ENCODE assay signal across 8 cellular contexts in genomic region chr6:135054238-135054574, GRCh38. TPM values are rescaled to one million over a fixed set of nuclear protein-coding genes. Genes with fewer than 3 reads are reported as not detected.
A peak's percentile ranks its signal among the peaks of the same experiment; 100 is the strongest.
DNase-seq lines count a peak whose midpoint lies in the region; ATAC-seq, FAIRE-seq and TF ChIP-seq lines count a peak whose summit lies in the region.

No MANE protein-coding gene starts in this region.

- H3K27me3 ChIP-seq in keratinocyte (ENCODE audit: control insufficient read depth, extremely low read depth, insufficient read depth, low read length) (no peaks in the 10 kb centered on the region), stomach smooth muscle (ENCODE audit: control insufficient read depth in 1 of 2, insufficient read depth in 2 of 2, low read length in 2 of 2) (no peaks in the 10 kb centered on the region)

- H3K79me2 ChIP-seq in keratinocyte (ENCODE audit: control insufficient read depth, insufficient read depth, low read length): peaks cover 46% of the 10 kb centered on the region

- H3K4me2 ChIP-seq in keratinocyte (ENCODE audit: control insufficient read depth, extremely low read depth, insufficient read depth, low read depth, low read length): peak overlapping the region; percentile 82

- H3K4me3 ChIP-seq in keratinocyte (ENCODE audit: control insufficient read depth in 2 of 3, extremely low read depth in 1 of 3, insufficient read depth in 2 of 3, low read depth in 1 of 3, low read length in 3 of 3) (peak overlapping the region; percentile 98 to 100 (median 99)), stomach smooth muscle (ENCODE audit: low read length in 2 of 2) (peak overlapping the region; percentile 92 to 98)

- TF ChIP-seq CTCF in keratinocyte (optimal IDR thresholded peaks at IDR 0.05 in 1 of 3, IDR thresholded peaks at IDR 0.05 in 1 of 3, conservative IDR thresholded peaks at IDR 0.05 in 1 of 3; ENCODE audit: extremely low read depth in 1 of 3, insufficient read depth in 2 of 3, low read length in 3 of 3): no peak

- peak overlapping the region; percentile 99 for H2AFZ ChIP-seq in keratinocyte (ENCODE audit: control insufficient read depth, low read length)

- H3K36me3 Mint-ChIP-seq in activated T-cell treated with anti-CD3 and anti-CD28 coated beads, Interleukin-2, amount 50 U/mL, for 24 hours (ENCODE audit: low read depth): peaks cover 45% of the 10 kb centered on the region
- peaks cover 29% of the 10 kb centered on the region for H3K36me3 Mint-ChIP-seq in activated naive CD8-positive, alpha-beta T cell treated with anti-CD3 and anti-CD28 coated beads, Interleukin-2, amount 50 U/mL, for 24 hours (ENCODE audit: low read depth)

- H4K20me1 ChIP-seq in keratinocyte (ENCODE audit: control insufficient read depth, extremely low read depth, insufficient read depth, low read length): no peaks in the 10 kb centered on the region

- peaks cover 3% of the 10 kb centered on the region for H3K9me1 ChIP-seq in keratinocyte (ENCODE audit: control insufficient read depth, extremely low read depth, insufficient read depth, low read length)

- dilution Hi-C loops in keratinocyte (cut with MboI; ENCODE audit: extremely low pct_ligation_motif_present, low sequenced_read_pairs): no loop called here

- H3K27ac Mint-ChIP-seq in activated T-cell treated with anti-CD3 and anti-CD28 coated beads, Interleukin-2, amount 50 U/mL, for 24 hours: peak overlapping the region; percentile 99
- H3K27ac Mint-ChIP-seq in activated naive CD8-positive, alpha-beta T cell treated with anti-CD3 and anti-CD28 coated beads, Interleukin-2, amount 50 U/mL, for 24 hours: peak overlapping the region; percentile 95

- peak overlapping the region; percentile 98 for H3K9ac ChIP-seq in keratinocyte (ENCODE audit: control insufficient read depth, extremely low read depth, insufficient read depth, low read length)
- peak overlapping the region; percentile 74 to 97 for H3K9ac ChIP-seq in stomach smooth muscle (ENCODE audit: low read length in 2 of 2)

- H3K27ac ChIP-seq in keratinocyte (ENCODE audit: control insufficient read depth, insufficient read depth, low read length): peak overlapping the region; percentile 96
- H3K27ac ChIP-seq in stomach smooth muscle (ENCODE audit: low read length): peak overlapping the region; percentile 82

- H3K36me3 ChIP-seq in keratinocyte (ENCODE audit: control insufficient read depth in 2 of 2, extremely low read depth in 1 of 2, insufficient read depth in 2 of 2, low read length in 2 of 2): peaks cover 0 to 4% of the 10 kb centered on the region in 2 experiments
- peaks cover 0 to 3% of the 10 kb centered on the region in 2 donors for H3K36me3 ChIP-seq in stomach smooth muscle (ENCODE audit: control insufficient read depth in 2 of 2, insufficient read depth in 2 of 2, low read length in 2 of 2)

- DNase-seq in activated T-cell treated with anti-CD3 and anti-CD28 coated beads, Interleukin-2, amount 50 U/mL, for 24 hours: no peak
- DNase-seq in activated T-cell treated with anti-CD3 and anti-CD28 coated beads for 4 hours (no peak), HS-5 (ENCODE audit: low read depth) (peak; percentile 18), keratinocyte (ENCODE audit: low read depth, low spot score) (no peak), HPDE6-E6E7 (ENCODE audit: extremely low spot score) (no peak)
- DNase-seq in activated naive CD8-positive, alpha-beta T cell treated with anti-CD3 and anti-CD28 coated beads, Interleukin-2, amount 50 U/mL, for 24 hours: no peak

- H3K27me3 Mint-ChIP-seq in activated T-cell treated with anti-CD3 and anti-CD28 coated beads, Interleukin-2, amount 50 U/mL, for 24 hours: no peaks in the 10 kb centered on the region
- H3K27me3 Mint-ChIP-seq in activated naive CD8-positive, alpha-beta T cell treated with anti-CD3 and anti-CD28 coated beads, Interleukin-2, amount 50 U/mL, for 24 hours: no peaks in the 10 kb centered on the region

- no peaks in the 10 kb centered on the region for H3K9me3 Mint-ChIP-seq in activated T-cell treated with anti-CD3 and anti-CD28 coated beads, Interleukin-2, amount 50 U/mL, for 24 hours
- H3K9me3 Mint-ChIP-seq in activated naive CD8-positive, alpha-beta T cell treated with anti-CD3 and anti-CD28 coated beads, Interleukin-2, amount 50 U/mL, for 24 hours: no peaks in the 10 kb centered on the region

- no peak for FAIRE-seq in keratinocyte (lab: Jason Lieb, UNC)

- H3K9me3 ChIP-seq in keratinocyte (ENCODE audit: control insufficient read depth, low read depth, low read length) (no peaks in the 10 kb centered on the region), stomach smooth muscle (ENCODE audit: control insufficient read depth in 2 of 2, low read length in 2 of 2) (no peaks in the 10 kb centered on the region)

- peaks cover 17% of the 10 kb centered on the region for H3K4me1 ChIP-seq in keratinocyte (ENCODE audit: control insufficient read depth, extremely low read depth, insufficient read depth, low read length)
- peaks cover 3% of the 10 kb centered on the region for H3K4me1 ChIP-seq in stomach smooth muscle (ENCODE audit: control insufficient read depth, insufficient read depth, low read length)

- ATAC-seq in activated naive CD8-positive, alpha-beta T cell treated with anti-CD3 and anti-CD28 coated beads, Interleukin-2, amount 50 U/mL, for 24 hours: peak; percentile 35
- ATAC-seq in HG03565 (IDR thresholded peaks at IDR 0.05; ENCODE audit: unreplicated experiment): no peak

- H3K4me1 Mint-ChIP-seq in activated T-cell treated with anti-CD3 and anti-CD28 coated beads, Interleukin-2, amount 50 U/mL, for 24 hours (ENCODE audit: low read depth): peaks cover 39% of the 10 kb centered on the region
- peaks cover 38% of the 10 kb centered on the region for H3K4me1 Mint-ChIP-seq in activated naive CD8-positive, alpha-beta T cell treated with anti-CD3 and anti-CD28 coated beads, Interleukin-2, amount 50 U/mL, for 24 hours

- peak overlapping the region; percentile 97 for H3K4me3 Mint-ChIP-seq in activated T-cell treated with anti-CD3 and anti-CD28 coated beads, Interleukin-2, amount 50 U/mL, for 24 hours
- peak overlapping the region; percentile 95 for H3K4me3 Mint-ChIP-seq in activated naive CD8-positive, alpha-beta T cell treated with anti-CD3 and anti-CD28 coated beads, Interleukin-2, amount 50 U/mL, for 24 hours

RNA-seq across cellular contexts. Expression of gene HBS1L, which starts 0.4 kb away (rescaled TPM):
- polyA plus RNA-seq in keratinocyte: 47.5 to 61.6 TPM (median 57.2 TPM) in 3 replicates
- 137 TPM for polyA plus RNA-seq in keratinocyte (2011; ENCODE audit: low read depth)
- polyA plus RNA-seq in keratinocyte (2011; cell fraction: cytosol; rRNA removed): 44.6 and 67.9 TPM in 2 replicates
- 38.6 and 41.0 TPM in 2 replicates for polyA plus RNA-seq in keratinocyte (2011; cell fraction: nucleus; rRNA removed)
- polyA plus RNA-seq in keratinocyte (2012; ENCODE audit: low replicate concordance): 52.4 and 53.7 TPM in 2 replicates
- 23.1 to 104 TPM (median 67.6 TPM) in 3 replicates for polyA minus RNA-seq in keratinocyte
- 56.6 TPM for polyA minus RNA-seq in keratinocyte (2011; cell fraction: cytosol; rRNA and poly(A)+ RNA removed)
- polyA minus RNA-seq in keratinocyte (2011; cell fraction: nucleus; rRNA and poly(A)+ RNA removed): 25.9 and 52.9 TPM in 2 replicates
